In genomic region chr12:753401-754237, GRCh38 we compare ENCODE assay signal across 8 cellular contexts. TPM values are rescaled to one million over a fixed set of nuclear protein-coding genes. Genes with fewer than 3 reads are reported as not detected.
A peak's percentile ranks its signal among the peaks of the same experiment; 100 is the strongest.
DNase-seq lines count a peak whose midpoint lies in the region; ATAC-seq and TF ChIP-seq lines count a peak whose summit lies in the region.

No MANE protein-coding gene starts in this region.

- H3K27ac Mint-ChIP-seq in activated naive CD4-positive, alpha-beta T cell treated with anti-CD3 and anti-CD28 coated beads, Interleukin-2, amount 50 U/mL, for 24 hours: peak overlapping the region; percentile 90
- H3K27ac Mint-ChIP-seq in progenitor cell of endocrine pancreas: peak overlapping the region; percentile 94

- ATAC-seq in HG02571 (IDR thresholded peaks at IDR 0.05; ENCODE audit: unreplicated experiment): peak; percentile 6
- ATAC-seq in left cardiac atrium: peak; percentile 2 to 6

- H3K9me3 ChIP-seq in ES-I3 (ENCODE audit: control insufficient read depth, insufficient read depth, low read length) (no peaks in the 10 kb centered on the region), PC-9 (ENCODE audit: insufficient read depth, low read depth) (no peaks in the 10 kb centered on the region)

- H3K4me3 ChIP-seq in PC-9: peak overlapping the region; percentile 81

- no peaks in the 10 kb centered on the region for H3K9me3 Mint-ChIP-seq in activated naive CD4-positive, alpha-beta T cell treated with anti-CD3 and anti-CD28 coated beads, Interleukin-2, amount 50 U/mL, for 24 hours
- no peaks in the 10 kb centered on the region for H3K9me3 Mint-ChIP-seq in progenitor cell of endocrine pancreas (ENCODE audit: low read depth)

- DNase-seq in PC-9 (peak in 1 of 2 experiments; percentile 46), left cardiac atrium (peak; percentile 50), progenitor cell of endocrine pancreas (ENCODE audit: low spot score, unreplicated experiment) (peak; percentile 53), NCI-H187 treated with DMSO at 0.1 percent for 48 hours (lab: John Stamatoyannopoulos, UW) (no peak), NCI-H446 treated with DMSO at 0.1 percent for 48 hours (lab: John Stamatoyannopoulos, UW) (no peak)

- H3F3A ChIP-seq in PC-9 (ENCODE audit: insufficient read depth, low read depth): peaks cover 32% of the 10 kb centered on the region

- H3K27ac ChIP-seq in PC-9: peak overlapping the region; percentile 19; the same call in 1 of the 2 replicates

- H4K20me1 ChIP-seq in PC-9 (ENCODE audit: insufficient read depth): peaks cover 45% of the 10 kb centered on the region

- H3K4me3 Mint-ChIP-seq in activated naive CD4-positive, alpha-beta T cell treated with anti-CD3 and anti-CD28 coated beads, Interleukin-2, amount 50 U/mL, for 24 hours: peak overlapping the region; percentile 97
- peak overlapping the region; percentile 90 for H3K4me3 Mint-ChIP-seq in progenitor cell of endocrine pancreas (ENCODE audit: low read depth)

- H3K79me2 ChIP-seq in PC-9 (ENCODE audit: low read depth): peaks cover 56% of the 10 kb centered on the region

- H3K4me1 Mint-ChIP-seq in activated naive CD4-positive, alpha-beta T cell treated with anti-CD3 and anti-CD28 coated beads, Interleukin-2, amount 50 U/mL, for 24 hours: peaks cover 27% of the 10 kb centered on the region
- peaks cover 36% of the 10 kb centered on the region for H3K4me1 Mint-ChIP-seq in progenitor cell of endocrine pancreas (ENCODE audit: low read depth)

- TF ChIP-seq CTCF in PC-9 (conservative IDR thresholded peaks at IDR 0.05): no peak
- peak; percentile 23 for TF ChIP-seq CTCF in progenitor cell of endocrine pancreas (IDR thresholded peaks at IDR 0.05; ENCODE audit: unreplicated experiment)

- peak overlapping the region; percentile 84 for H3K4me2 ChIP-seq in PC-9

- intact Hi-C loops in PC-9 (cut with micrococcal nuclease; ENCODE audit: unreplicated experiment): loop anchor here (2.0 to 5.0 kb wide), 4 partner anchors 61 to 839 kb away; partner anchors contain the start of genes FBXL14 and RAD52
- intact Hi-C loops in left cardiac atrium (cut with DNase I): loop anchor here in 1 of 2 donors (10.0 kb wide), 2 partner anchors 51 to 179 kb away; no protein-coding TSS in a partner anchor

- H2AFZ ChIP-seq in PC-9: peak overlapping the region; percentile 97

- H3K36me3 Mint-ChIP-seq in activated naive CD4-positive, alpha-beta T cell treated with anti-CD3 and anti-CD28 coated beads, Interleukin-2, amount 50 U/mL, for 24 hours: peaks cover 8% of the 10 kb centered on the region
- H3K36me3 Mint-ChIP-seq in progenitor cell of endocrine pancreas (ENCODE audit: insufficient read depth): no peaks in the 10 kb centered on the region

- no TSS peak for BruUV-seq in PC-9 (replicated peaks; lab: Mats Ljungman, UMichigan)

- H3K4me1 ChIP-seq in ES-I3 (ENCODE audit: insufficient read depth, low read length) (peaks cover 7% of the 10 kb centered on the region; the same call in 1 of the 2 replicates), PC-9 (replicated peaks; ENCODE audit: insufficient read depth) (peaks cover 43% of the 10 kb centered on the region)

- H3K27me3 Mint-ChIP-seq in activated naive CD4-positive, alpha-beta T cell treated with anti-CD3 and anti-CD28 coated beads, Interleukin-2, amount 50 U/mL, for 24 hours: no peaks in the 10 kb centered on the region
- H3K27me3 Mint-ChIP-seq in progenitor cell of endocrine pancreas: no peaks in the 10 kb centered on the region

- POLR2A ChIA-PET in PC-9 (lab: Charles Lee; ENCODE audit: unreplicated experiment): interaction anchor here (0.7 kb wide), 1 partner anchor 787 kb away, joined by 3 read pairs; no protein-coding TSS in a partner anchor

- H3K36me3 ChIP-seq in ES-I3 (ENCODE audit: insufficient read depth, low read length) (no peaks in the 10 kb centered on the region), PC-9 (ENCODE audit: low read depth) (no peaks in the 10 kb centered on the region)

- CTCF ChIA-PET in PC-9 (lab: Charles Lee): interaction anchor here (0.9 to 1.6 kb wide), 3 partner anchors 62 to 339 kb away, joined by 3 to 6 read pairs (median 5); no protein-coding TSS in a partner anchor

- no peaks in the 10 kb centered on the region for H3K27me3 ChIP-seq in PC-9 (ENCODE audit: insufficient read depth, low read depth)

- no peaks in the 10 kb centered on the region for H3K9me2 ChIP-seq in PC-9 (ENCODE audit: insufficient read depth)

- peak overlapping the region; percentile 81 for H3K9ac ChIP-seq in ES-I3 (ENCODE audit: low read depth, low read length)

RNA-seq across cellular contexts. Expression of gene WNK1, which starts 1.2 kb away (rescaled TPM):
- total RNA-seq in PC-9 (2021) (142 and 150 TPM in 2 replicates), left cardiac atrium (100 to 1,000 TPM; 251 to 255 TPM), progenitor cell of endocrine pancreas (244 and 248 TPM in 2 replicates)

Comparison
In these comparisons a context has a peak if more than half of its experiments do, and no peak if none do; other contexts are left out.
1. DNase-seq: peak in left cardiac atrium (single experiment) and progenitor cell of endocrine pancreas (single experiment); none in NCI-H187 treated with DMSO at 0.1 percent for 48 hours (single experiment) and NCI-H446 treated with DMSO at 0.1 percent for 48 hours (single experiment).